Comparison of ENCODE assay signal across 1 cellular context in genomic region chr9:74642376-74642775, GRCh38.
TF ChIP-seq lines count a peak whose summit lies in the region.

No MANE protein-coding gene starts in this region.

TF ChIP-seq in H1, 55 proteins besides CTCF, POLR2A, EP300 and RAD21:
- TF ChIP-seq, protein P1, sequence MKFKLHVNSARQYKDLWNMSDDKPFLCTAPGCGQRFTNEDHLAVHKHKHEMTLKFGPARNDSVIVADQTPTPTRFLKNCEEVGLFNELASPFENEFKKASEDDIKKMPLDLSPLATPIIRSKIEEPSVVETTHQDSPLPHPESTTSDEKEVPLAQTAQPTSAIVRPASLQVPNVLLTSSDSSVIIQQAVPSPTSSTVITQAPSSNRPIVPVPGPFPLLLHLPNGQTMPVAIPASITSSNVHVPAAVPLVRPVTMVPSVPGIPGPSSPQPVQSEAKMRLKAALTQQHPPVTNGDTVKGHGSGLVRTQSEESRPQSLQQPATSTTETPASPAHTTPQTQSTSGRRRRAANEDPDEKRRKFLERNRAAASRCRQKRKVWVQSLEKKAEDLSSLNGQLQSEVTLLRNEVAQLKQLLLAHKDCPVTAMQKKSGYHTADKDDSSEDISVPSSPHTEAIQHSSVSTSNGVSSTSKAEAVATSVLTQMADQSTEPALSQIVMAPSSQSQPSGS (IDR thresholded peaks at IDR 0.05; ENCODE audit: low read length) = no peak
- TF ChIP-seq ASH2L (IDR thresholded peaks at IDR 0.05; ENCODE audit: low read length) = no peak
- TF ChIP-seq KDM5A (IDR thresholded peaks at IDR 0.05; ENCODE audit: low read length) = no peak
- TF ChIP-seq SIX5 (IDR thresholded peaks at IDR 0.05; ENCODE audit: low read depth, low read length) = no peak
- TF ChIP-seq CHD1 (IDR thresholded peaks at IDR 0.05; ENCODE audit: low read depth, low read length) = no peak
